ENCODE assay signal across 20 cellular contexts in genomic region chr15:52661909-52662308, GRCh38.
"Had no signal": no experiment of that assay in that cellular context is flagged by ENCODE, and none has a peak within 500 bp of the region (broad histone marks: within the 10 kb centered on the region; RNA-seq: fewer than 3 reads in every experiment).

No MANE protein-coding gene starts in this region.

- DNase-seq: activated CD4-positive, alpha-beta T cell treated with anti-CD3 and anti-CD28 coated beads, Interleukin-2, amount 50 U/mL, for 48 hours; activated effector memory CD4-positive, alpha-beta T cell treated with anti-CD3 and anti-CD28 coated beads, Interleukin-2, amount 50 U/mL, for 16 hours; adrenal gland; central memory CD4-positive, alpha-beta T cell; dorsolateral prefrontal cortex; hippocampal formation; left ventricle myocardium superior; mammary epithelial cell; midbrain; ovary; right cardiac atrium; stimulated activated CD4-positive, alpha-beta T cell treated with anti-CD3 and anti-CD28 coated beads, Interleukin-12 subunit alpha, Interleukin-12 subunit beta, amount 100 ng/mL, for 4 hours; stimulated activated CD4-positive, alpha-beta T cell treated with anti-CD3 and anti-CD28 coated beads, Interleukin-4, amount 100 ng/mL, for 4 hours; testis; WERI-Rb-1 had no signal

- H3K9me3 Mint-ChIP-seq: nephron, type B pancreatic cell had no signal

- H3K27ac Mint-ChIP-seq: activated naive CD8-positive, alpha-beta T cell; nephron; type B pancreatic cell had no signal

- H3K27me3 Mint-ChIP-seq: activated naive CD8-positive, alpha-beta T cell; type B pancreatic cell had no signal

- ATAC-seq: left ventricle myocardium superior, right cardiac atrium, SK-N-SH treated with all-trans-retinoic acid at 6 μM for 48 hours had no signal

- H3K4me3 Mint-ChIP-seq: activated naive CD8-positive, alpha-beta T cell; nephron; type B pancreatic cell had no signal

- H3K4me1 Mint-ChIP-seq: nephron had no signal

- H3K4me3 ChIP-seq: adrenal gland, dorsolateral prefrontal cortex, esophagus muscularis mucosa, ovary, testis had no signal
